In genomic region chr22:29877620-29878019, GRCh38 we compare ENCODE assay signal across 22 cellular contexts. TPM values are rescaled to one million over a fixed set of nuclear protein-coding genes. Genes with fewer than 3 reads are reported as not detected.
DNase-seq lines count a peak whose midpoint lies in the region; TF ChIP-seq lines count a peak whose summit lies in the region.
"Had no signal": no experiment of that assay in that cellular context is flagged by ENCODE, and none has a peak within 500 bp of the region (broad histone marks: within the 10 kb centered on the region; RNA-seq: fewer than 3 reads in every experiment).

No MANE protein-coding gene starts in this region.

- no peaks in the 10 kb centered on the region for H3K27me3 ChIP-seq in BLaER1 treated with 17β-estradiol and CSF1 and Interleukin-3, amounts not matched to agents 10 nM and 100 nM
- H3K27me3 ChIP-seq in sigmoid colon: no peaks in the 10 kb centered on the region
- H3K27me3 ChIP-seq: body of pancreas, dorsolateral prefrontal cortex, neutrophil, right atrium auricular region, tibial artery had no signal

- peak overlapping the region in 10 of 11 experiments; percentile 0 to 58 (median 40); a peak in 16 of 22 replicates for H3K4me2 ChIP-seq in BLaER1 treated with 17β-estradiol and CSF1 and Interleukin-3, amounts not matched to agents 10 nM and 100 nM

- WGBS in sigmoid colon, 2 donors: 72 to 76% methylated on average over 2 of the region's 2 CpGs

- H3K4me1 Mint-ChIP-seq in chondrocyte (ENCODE audit: low read depth): peaks cover 7% of the 10 kb centered on the region

- no peak for TF ChIP-seq EP300 in sigmoid colon (IDR thresholded peaks at IDR 0.05)

- peaks cover 12 to 30% (median 25%) of the 10 kb centered on the region in 10 experiments for H3K4me1 ChIP-seq in BLaER1 treated with 17β-estradiol and CSF1 and Interleukin-3, amounts not matched to agents 10 nM and 100 nM
- no peaks in the 10 kb centered on the region for H3K4me1 ChIP-seq in sigmoid colon
- H3K4me1 ChIP-seq: body of pancreas had no signal

- no peaks in the 10 kb centered on the region for H3K9me3 Mint-ChIP-seq in chondrocyte (ENCODE audit: low read depth)

- no peak overlapping the region for H3K4me3 ChIP-seq in BLaER1 treated with 17β-estradiol and CSF1 and Interleukin-3, amounts not matched to agents 10 nM and 100 nM
- H3K4me3 ChIP-seq in sigmoid colon: no peak overlapping the region
- H3K4me3 ChIP-seq: body of pancreas, dorsolateral prefrontal cortex, right atrium auricular region, tibial artery had no signal

- no peaks in the 10 kb centered on the region for H3K36me3 ChIP-seq in BLaER1 treated with 17β-estradiol and CSF1 and Interleukin-3, amounts not matched to agents 10 nM and 100 nM
- H3K36me3 ChIP-seq in sigmoid colon: no peaks in the 10 kb centered on the region
- H3K36me3 ChIP-seq: neutrophil, right atrium auricular region, tibial artery had no signal

- peak overlapping the region; percentile 45 for H3K27ac Mint-ChIP-seq in chondrocyte (ENCODE audit: unreplicated experiment)
- H3K27ac Mint-ChIP-seq: activated CD8-positive, alpha-beta T cell treated with anti-CD3 and anti-CD28 coated beads, Interleukin-2, amount 10 ng/mL, durations not matched to agents 7 days and 5 days; stimulated activated naive B cell treated with anti-CD40 and anti-IgM and Interleukin-4, amounts not matched to agents 10 μg/mL and 1 μg/mL and 100 μg/mL, for 72 hours; T-helper 17 cell had no signal

- H3K9ac ChIP-seq in BLaER1 treated with 17β-estradiol and CSF1 and Interleukin-3, amounts not matched to agents 10 nM and 100 nM: no peak overlapping the region

- peaks cover 5% of the 10 kb centered on the region for H3K27me3 Mint-ChIP-seq in chondrocyte (ENCODE audit: low read depth)

- no peak overlapping the region for H3K27ac ChIP-seq in BLaER1 treated with 17β-estradiol and CSF1 and Interleukin-3, amounts not matched to agents 10 nM and 100 nM
- no peak overlapping the region for H3K27ac ChIP-seq in sigmoid colon
- H3K27ac ChIP-seq: body of pancreas, dorsolateral prefrontal cortex, epithelial cell of prostate, neutrophil, right atrium auricular region, tibial artery had no signal

- no peak for TF ChIP-seq POLR2A in sigmoid colon (IDR thresholded peaks at IDR 0.05)

- no peaks in the 10 kb centered on the region for H3K36me3 Mint-ChIP-seq in chondrocyte (ENCODE audit: low read depth)
- H3K36me3 Mint-ChIP-seq: stimulated activated naive B cell treated with anti-CD40 and anti-IgM and Interleukin-4, amounts not matched to agents 10 μg/mL and 1 μg/mL and 100 μg/mL, for 72 hours had no signal

- intact Hi-C loops in sigmoid colon (cut with DNase I): no loop called here

- H4K20me1 ChIP-seq in BLaER1 treated with 17β-estradiol and CSF1 and Interleukin-3, amounts not matched to agents 10 nM and 100 nM: no peaks in the 10 kb centered on the region

- TF ChIP-seq CTCF in chondrocyte (IDR thresholded peaks at IDR 0.05): no peak
- TF ChIP-seq CTCF in sigmoid colon (IDR thresholded peaks at IDR 0.05): no peak

- peaks cover 0 to 6% (median 0%) of the 10 kb centered on the region in 11 experiments; a peak in 5 of 22 replicates for H3K9me3 ChIP-seq in BLaER1 treated with 17β-estradiol and CSF1 and Interleukin-3, amounts not matched to agents 10 nM and 100 nM (replicated peaks in 1 of 11)
- no peaks in the 10 kb centered on the region for H3K9me3 ChIP-seq in sigmoid colon
- H3K9me3 ChIP-seq: body of pancreas, neutrophil, right atrium auricular region, tibial artery had no signal

- DNase-seq in M059J (ENCODE audit: low read depth) (peak; percentile 39), chondrocyte (ENCODE audit: low spot score) (no peak), kidney tubule cell (ENCODE audit: low spot score) (peak; percentile 41), sigmoid colon (no peak), SKM-1 treated with dmso at 0.1 percent for 144 hours (lab: John Stamatoyannopoulos, UW; ENCODE audit: unreplicated experiment) (no peak), globus pallidus (ENCODE audit: low spot score) (no peak)
- DNase-seq in stimulated activated CD4-positive, alpha-beta T cell treated with anti-CD3 and anti-CD28 coated beads, Interleukin-12 subunit alpha, Interleukin-12 subunit beta, amount 100 ng/mL, for 4 hours: no peak
- DNase-seq: activated CD8-positive, alpha-beta T cell treated with anti-CD3 and anti-CD28 coated beads, Interleukin-2, amount 10 ng/mL, durations not matched to agents 7 days and 5 days; activated naive CD4-positive, alpha-beta T cell treated with anti-CD3 and anti-CD28 coated beads, Interleukin-2, amount 50 U/mL, for 16 hours; activated T-cell treated with anti-CD3 and anti-CD28 coated beads, Interleukin-2, amount 50 U/mL, for 48 hours; body of pancreas; dorsolateral prefrontal cortex; NCI-H1436; NCI-H748 treated with DMSO at 0.1 percent for 48 hours; Right ventricle myocardium superior; stimulated activated naive B cell treated with anti-CD40 and anti-IgM and Interleukin-4, amounts not matched to agents 10 μg/mL and 1 μg/mL and 100 μg/mL, for 72 hours; T-helper 17 cell; tibial artery had no signal

- no peak overlapping the region for H3K4me3 Mint-ChIP-seq in chondrocyte (ENCODE audit: unreplicated experiment)
- H3K4me3 Mint-ChIP-seq: activated CD8-positive, alpha-beta T cell treated with anti-CD3 and anti-CD28 coated beads, Interleukin-2, amount 10 ng/mL, durations not matched to agents 7 days and 5 days; stimulated activated naive B cell treated with anti-CD40 and anti-IgM and Interleukin-4, amounts not matched to agents 10 μg/mL and 1 μg/mL and 100 μg/mL, for 72 hours; T-helper 17 cell had no signal

RNA-seq across cellular contexts. Expression of gene MTMR3, which starts 5.4 kb away (rescaled TPM):
- 9.3 and 16.7 TPM in 2 replicates for total RNA-seq in M059J (2014; rRNA removed; shearing (Covaris generic))
- total RNA-seq in chondrocyte (30.5 to 37.1 TPM (median 36.9 TPM) in 3 replicates), sigmoid colon (10 to 100 TPM; 40.7 to 52.3 (median 41.3) TPM)
- polyA plus RNA-seq in sigmoid colon: 10 to 100 TPM in 2 of 3 donors, 1 to 10 TPM in 1; 6.6 to 21.1 (median 10.9) TPM

RNA-seq across cellular contexts. Expression of gene ASCC2, which starts 39.5 kb away (rescaled TPM):
- total RNA-seq in M059J (2014; rRNA removed; shearing (Covaris generic)): 14.8 and 28.7 TPM in 2 replicates
- total RNA-seq in chondrocyte (43.2 to 65.8 TPM (median 44.2 TPM) in 3 replicates), sigmoid colon (10 to 100 TPM; 15.0 to 37.7 (median 20.5) TPM)
- polyA plus RNA-seq in sigmoid colon: 10 to 100 TPM; 47.4 to 51.0 (median 48.0) TPM

Comparison
In these comparisons a context has a peak if more than half of its experiments do, and no peak if none do; other contexts are left out.
1. DNase-seq: peak in M059J (single experiment) and kidney tubule cell (single experiment); none in chondrocyte (single experiment), sigmoid colon (single experiment), stimulated activated CD4-positive, alpha-beta T cell treated with anti-CD3 and anti-CD28 coated beads, Interleukin-12 subunit alpha, Interleukin-12 subunit beta, amount 100 ng/mL, for 4 hours (single experiment), SKM-1 treated with dmso at 0.1 percent for 144 hours (single experiment) and globus pallidus (single experiment).